In the genomic region with DNA sequence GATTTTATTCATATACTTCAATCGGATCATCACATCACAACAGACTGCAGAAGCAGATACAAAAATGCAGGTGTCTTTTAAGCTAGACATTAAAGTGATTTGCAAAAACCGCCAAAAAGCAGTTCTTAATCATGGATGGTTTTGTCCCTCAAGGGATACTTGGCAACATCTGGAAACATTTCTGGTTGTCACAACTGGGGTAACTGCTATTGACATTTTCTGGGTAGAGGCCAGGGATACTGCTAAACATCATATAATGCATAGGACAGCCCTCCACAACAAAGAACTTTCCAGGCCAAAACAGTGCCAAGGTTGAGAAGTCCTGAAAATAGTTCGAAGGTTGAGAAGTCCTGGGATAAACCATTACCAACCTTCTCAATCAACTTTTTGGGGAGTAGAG, we compare ENCODE assay signal across 14 cellular contexts.
DNase-seq lines count a peak whose midpoint lies in the region; ATAC-seq, FAIRE-seq and TF ChIP-seq lines count a peak whose summit lies in the region.
"Had no signal": no experiment of that assay in that cellular context is flagged by ENCODE, and none has a peak within 500 bp of the region (broad histone marks: within the 10 kb centered on the region; RNA-seq: fewer than 3 reads in every experiment).

No MANE protein-coding gene starts in this region.

- H3K4me3 ChIP-seq in A673 (ENCODE audit: low read depth, low read length, poor library complexity, severe bottlenecking), result no peak overlapping the region

- H3K9me3 ChIP-seq in A673 (ENCODE audit: low read depth, low read length, poor library complexity, severe bottlenecking), result no peaks in the 10 kb centered on the region

- intact Hi-C loops in A673 (cut with micrococcal nuclease; ENCODE audit: unreplicated experiment), result loop anchor here (10.0 kb wide), 3 partner anchors 365 to 1115 kb away; partner anchors contain the start of genes CAPS2, GLIPR1L1 and NAP1L1

- H3K9me3 Mint-ChIP-seq in chondrocyte (ENCODE audit: low read depth) (no peaks in the 10 kb centered on the region), memory B cell (no peaks in the 10 kb centered on the region)

- no peaks in the 10 kb centered on the region for H3K27me3 Mint-ChIP-seq in chondrocyte (ENCODE audit: low read depth)
- no peaks in the 10 kb centered on the region for H3K27me3 Mint-ChIP-seq in memory B cell

- CTCF ChIA-PET in A673 (lab: Charles Lee), result no interaction called here

- H3K4me1 ChIP-seq in A673 (ENCODE audit: insufficient read depth, low read length, poor library complexity, severe bottlenecking), result peaks cover 13% of the 10 kb centered on the region

- peak; percentile 41 for FAIRE-seq in H54 (lab: Jason Lieb, UNC)

- H3K36me3 ChIP-seq in A673 (ENCODE audit: insufficient read depth, low read length, poor library complexity, severe bottlenecking), result no peaks in the 10 kb centered on the region

- H3K27ac Mint-ChIP-seq in chondrocyte (ENCODE audit: unreplicated experiment) (peak overlapping the region; percentile 59), memory B cell (peak overlapping the region; percentile 28)

- no peaks in the 10 kb centered on the region for H3K27me3 ChIP-seq in A673 (replicated peaks; ENCODE audit: insufficient read depth, low read depth, low read length, poor library complexity)

- ATAC-seq in memory B cell (ENCODE audit: low read depth), result no peak
- no peak for ATAC-seq in HG03139 (IDR thresholded peaks at IDR 0.05; ENCODE audit: unreplicated experiment)

- H3K27ac ChIP-seq in A673 (ENCODE audit: low read depth, low read length, poor library complexity, severe bottlenecking), result peak overlapping the region; percentile 58

- POLR2A ChIA-PET in A673 (lab: Charles Lee; ENCODE audit: low non-redundant PET), result interaction anchor here (0.6 kb wide), 1 partner anchor 49 kb away, joined by 3 read pairs; no protein-coding TSS in a partner anchor

- no TSS peak for BruUV-seq in A673 (replicated peaks; lab: Mats Ljungman, UMichigan)

- no peak for TF ChIP-seq POLR2A in H54 (IDR thresholded peaks at IDR 0.05; ENCODE audit: low read depth, low read length)

- DNase-seq in A673 (ENCODE audit: low spot score), result peak; percentile 48
- no peak for DNase-seq in H54 (ENCODE audit: insufficient read length, low spot score)
- DNase-seq in chondrocyte (ENCODE audit: low spot score), result no peak
- DNase-seq in memory B cell (ENCODE audit: low spot score in 2 of 2), result no peak
- DNase-seq in NCI-H345 treated with DMSO at 0.1 percent for 48 hours (lab: John Stamatoyannopoulos, UW; ENCODE audit: unreplicated experiment), result no peak
- no peak for DNase-seq in GM20000 (ENCODE audit: low spot score)
- DNase-seq in activated CD4-positive, alpha-beta T cell treated with anti-CD3 and anti-CD28 coated beads, Interleukin-2, amount 50 U/mL, for 1 hour, result no peak
- DNase-seq: DMS 273 treated with DMSO at 0.1 percent for 48 hours, H7, Kasumi-1, NCI-H1930, NCI-H2171 treated with DMSO at 0.1 percent for 48 hours, NCI-H510A treated with DMSO at 0.1 percent for 48 hours had no signal

- TF ChIP-seq CTCF in A673 (conservative IDR thresholded peaks at IDR 0.05; ENCODE audit: low read depth, low read length) (no peak), chondrocyte (IDR thresholded peaks at IDR 0.05) (no peak), GM20000 (IDR thresholded peaks at IDR 0.05; ENCODE audit: extremely low read depth, missing control alignments) (no peak)

- H3K36me3 Mint-ChIP-seq in chondrocyte (ENCODE audit: low read depth) (peaks cover 4% of the 10 kb centered on the region), memory B cell (peaks cover 15% of the 10 kb centered on the region)

- peaks cover 21% of the 10 kb centered on the region for H3K4me1 Mint-ChIP-seq in chondrocyte (ENCODE audit: low read depth)
- peaks cover 10% of the 10 kb centered on the region for H3K4me1 Mint-ChIP-seq in memory B cell

- H3K4me3 Mint-ChIP-seq in chondrocyte (ENCODE audit: unreplicated experiment) (no peak overlapping the region), memory B cell (no peak overlapping the region)
